ENCODE assay signal across 10 cellular contexts in genomic region chr1:90730247-90731022, GRCh38. TPM values are rescaled to one million over a fixed set of nuclear protein-coding genes. Genes with fewer than 3 reads are reported as not detected.
DNase-seq lines count a peak whose midpoint lies in the region; ATAC-seq, FAIRE-seq and TF ChIP-seq lines count a peak whose summit lies in the region.
"Had no signal": no experiment of that assay in that cellular context is flagged by ENCODE, and none has a peak within 500 bp of the region (broad histone marks: within the 10 kb centered on the region; RNA-seq: fewer than 3 reads in every experiment).

No MANE protein-coding gene starts in this region.

- H3K4me3 ChIP-seq in A549 (peak overlapping the region; percentile 45), GM23248 (peak overlapping the region; percentile 53), iPS-20b (ENCODE audit: low read length) (peak overlapping the region; percentile 62)

- TF ChIP-seq CTCF in A549 (IDR thresholded peaks at IDR 0.05) = no peak
- no peak for TF ChIP-seq CTCF in activated B cell treated with CpG ODN at 0.5 μM for 24 hours (IDR thresholded peaks at IDR 0.05)

- WGBS in A549 (ENCODE audit: missing lambda C conversion rate) = 23% methylated on average over 24 of the region's 51 CpGs
- 6 to 9% methylated on average over 50 to 51 of the region's 51 CpGs for WGBS in GM23248 (ENCODE audit: low coverage in 1 of 2, low lambda C conversion rate in 2 of 2, missing lambda C conversion rate in 2 of 2), 2 experiments

- peaks cover 34% of the 10 kb centered on the region for H3K4me1 Mint-ChIP-seq in activated B cell treated with CpG ODN at 0.5 μM for 24 hours

- H3K9me2 ChIP-seq in GM23248 (ENCODE audit: insufficient read depth) = no peaks in the 10 kb centered on the region

- peak overlapping the region; percentile 75 for H3K4me3 Mint-ChIP-seq in activated B cell treated with CpG ODN at 0.5 μM for 24 hours

- H4K20me1 ChIP-seq in GM23248 (ENCODE audit: insufficient read depth) = no peaks in the 10 kb centered on the region

- DNase-seq in A549 (ENCODE audit: low read depth in 1 of 2, low spot score in 1 of 2) (no peak), GM23248 (peak; percentile 36), activated B cell treated with CpG ODN at 0.5 μM for 24 hours (no peak), NCI-H128 (lab: John Stamatoyannopoulos, UW; ENCODE audit: unreplicated experiment) (no peak), amniotic stem cell (lab: John Stamatoyannopoulos, UW) (no peak), iPS-NIHi7 (ENCODE audit: extremely low spot score) (no peak)
- DNase-seq: brain microvascular endothelial cell had no signal

- H3K36me3 Mint-ChIP-seq in activated B cell treated with CpG ODN at 0.5 μM for 24 hours (ENCODE audit: low read depth) = no peaks in the 10 kb centered on the region

- no peak for TF ChIP-seq RAD21 in A549 (conservative IDR thresholded peaks at IDR 0.05 in 1 of 2, IDR thresholded peaks at IDR 0.05 in 1 of 2)

- POLR2A ChIA-PET in A549 (lab: Yijun Ruan, JAX) (no interaction called here), activated B cell treated with CpG ODN at 0.5 μM for 24 hours (lab: Charles Lee) (no interaction called here)

- ATAC-seq in A549 (peak in 1 of 2 experiments; percentile 52; a peak in 3 of 6 replicates), activated B cell treated with CpG ODN at 0.5 μM for 24 hours (ENCODE audit: low read depth) (no peak), GM18870 (IDR thresholded peaks at IDR 0.05; ENCODE audit: unreplicated experiment) (no peak)

- H3K27ac ChIP-seq in A549 (no peak overlapping the region), GM23248 (no peak overlapping the region), iPS-20b (ENCODE audit: low read length) (no peak overlapping the region)
- H3K27ac ChIP-seq: brain microvascular endothelial cell had no signal

- H3K27me3 Mint-ChIP-seq in activated B cell treated with CpG ODN at 0.5 μM for 24 hours = peaks cover 72% of the 10 kb centered on the region

- H3K27ac Mint-ChIP-seq in activated B cell treated with CpG ODN at 0.5 μM for 24 hours = no peak overlapping the region

- no peaks in the 10 kb centered on the region for H3K9me3 ChIP-seq in A549
- H3K9me3 ChIP-seq in GM23248 (ENCODE audit: low read depth) = no peaks in the 10 kb centered on the region
- H3K9me3 ChIP-seq in iPS-20b (ENCODE audit: insufficient read depth, low read depth, low read length) = no peaks in the 10 kb centered on the region

- in situ Hi-C loops in GM23248 (cut with MboI) = no loop called here

- CTCF ChIA-PET in A549 (lab: Yijun Ruan, JAX) = interaction anchor here (1.0 to 1.4 kb wide), 2 partner anchors 9 kb away, joined by 5 read pairs; no protein-coding TSS in a partner anchor
- CTCF ChIA-PET in activated B cell treated with CpG ODN at 0.5 μM for 24 hours (lab: Charles Lee) = interaction anchor here (0.7 to 1.1 kb wide), 3 partner anchors 9 to 435 kb away, joined by 3 to 5 read pairs (median 4); no protein-coding TSS in a partner anchor

- H3K36me3 ChIP-seq in GM23248 (ENCODE audit: low read depth) (no peaks in the 10 kb centered on the region), iPS-20b (ENCODE audit: insufficient read depth, low read depth, low read length) (no peaks in the 10 kb centered on the region)
- H3K36me3 ChIP-seq: brain microvascular endothelial cell had no signal

- H3K4me2 ChIP-seq in A549 = peak overlapping the region; percentile 94
- peak overlapping the region; percentile 52 for H3K4me2 ChIP-seq in GM23248 (ENCODE audit: unreplicated experiment)

- H2AFZ ChIP-seq in GM23248 = peak overlapping the region; percentile 38; the same call in 1 of the 2 replicates

- no peaks in the 10 kb centered on the region for H3K4me1 ChIP-seq in A549
- no peaks in the 10 kb centered on the region for H3K4me1 ChIP-seq in GM23248 (ENCODE audit: insufficient read depth)
- H3K4me1 ChIP-seq in iPS-20b (ENCODE audit: insufficient read depth, low read length) = peaks cover 33% of the 10 kb centered on the region; the same call in 1 of the 2 replicates

- H3K27me3 ChIP-seq in GM23248 (replicated peaks; ENCODE audit: insufficient read depth) = peaks cover 77% of the 10 kb centered on the region
- H3K27me3 ChIP-seq in iPS-20b (ENCODE audit: insufficient read depth, low read length) = peaks cover 100% of the 10 kb centered on the region

- H3F3A ChIP-seq in GM23248 (ENCODE audit: insufficient read depth) = no peaks in the 10 kb centered on the region

- no peak for TF ChIP-seq EP300 in A549 (IDR thresholded peaks at IDR 0.05)

- FAIRE-seq in A549 (lab: Jason Lieb, UNC) = no peak
- FAIRE-seq: G401.6 had no signal

- intact Hi-C loops in activated B cell treated with CpG ODN at 0.5 μM for 24 hours (cut with micrococcal nuclease) = loop anchor here (2.0 kb wide), 1 partner anchor 18 kb away; no protein-coding TSS in a partner anchor

- peaks cover 2% of the 10 kb centered on the region for H3K9me3 Mint-ChIP-seq in activated B cell treated with CpG ODN at 0.5 μM for 24 hours

- H3K9ac ChIP-seq in GM23248 (no peak overlapping the region), iPS-20b (ENCODE audit: low read depth, low read length) (no peak overlapping the region)

- H3K79me2 ChIP-seq in GM23248 (ENCODE audit: insufficient read depth) = no peaks in the 10 kb centered on the region

- no peak for TF ChIP-seq POLR2A in A549 (IDR thresholded peaks at IDR 0.05; ENCODE audit: low read length)

TF ChIP-seq in A549, 52 proteins besides CTCF, POLR2A, EP300 and RAD21:
- TF ChIP-seq HMGXB4 (CRISPR knock-in tag; IDR thresholded peaks at IDR 0.05; ENCODE audit: borderline replicate concordance) (no peak), RNF2 (IDR thresholded peaks at IDR 0.05; ENCODE audit: borderline replicate concordance, low read depth) (peak; percentile 52; the same call in 1 of the 2 replicates)

RNA-seq across cellular contexts. Expression of gene BARHL2, which starts 13.3 kb away (rescaled TPM):
- polyA plus RNA-seq in A549 (2011; rRNA removed) (not detected in 2 replicates), A549 (2017; fragmentation: RNase III; extraction: RNeasy Plus Mini Kit Qiagen cat#74134 plus additional on column Dnase treatment) (not detected in 3 replicates), GM23248 (2016; fragmentation: Nextera tagmentation; extraction: Ambion mirVana) (not detected in 2 replicates)
- not detected in 2 replicates for polyA plus RNA-seq in A549 (2012; cell fraction: cytosol; rRNA removed)
- polyA plus RNA-seq in A549 (2012; cell fraction: nucleus; rRNA removed) = not detected in 2 replicates
- polyA minus RNA-seq in A549 (2011; rRNA and poly(A)+ RNA removed) = not detected in 2 replicates
- not detected in 2 replicates for total RNA-seq in GM23248 (2014; rRNA removed; shearing (Covaris generic))
- not detected in 2 replicates for total RNA-seq in activated B cell treated with CpG ODN at 0.5 μM for 24 hours
